2 cellular contexts compared by ENCODE assay signal in genomic region chr3:28334552-28334951, GRCh38.
TF ChIP-seq lines count a peak whose summit lies in the region.

No MANE protein-coding gene starts in this region.

TF ChIP-seq in liver, 16 proteins besides CTCF, POLR2A, EP300 and RAD21:
- TF ChIP-seq SP1 (IDR thresholded peaks at IDR 0.05) (no peak), FOXA2 (IDR thresholded peaks at IDR 0.05) (no peak), HNF4A (conservative IDR thresholded peaks at IDR 0.05) (no peak), NR2F2 (IDR thresholded peaks at IDR 0.05) (no peak), GABPA (IDR thresholded peaks at IDR 0.05 in 1 of 2, conservative IDR thresholded peaks at IDR 0.05 in 1 of 2) (no peak), RXRA (IDR thresholded peaks at IDR 0.05) (no peak), FOXA1 (IDR thresholded peaks at IDR 0.05) (no peak), MAX (IDR thresholded peaks at IDR 0.05) (no peak), ATF3 (IDR thresholded peaks at IDR 0.05) (no peak), HNF4G (IDR thresholded peaks at IDR 0.05) (no peak), YY1 (IDR thresholded peaks at IDR 0.05) (no peak), TAF1 (conservative IDR thresholded peaks at IDR 0.05) (no peak)
- TF ChIP-seq, protein P1, sequence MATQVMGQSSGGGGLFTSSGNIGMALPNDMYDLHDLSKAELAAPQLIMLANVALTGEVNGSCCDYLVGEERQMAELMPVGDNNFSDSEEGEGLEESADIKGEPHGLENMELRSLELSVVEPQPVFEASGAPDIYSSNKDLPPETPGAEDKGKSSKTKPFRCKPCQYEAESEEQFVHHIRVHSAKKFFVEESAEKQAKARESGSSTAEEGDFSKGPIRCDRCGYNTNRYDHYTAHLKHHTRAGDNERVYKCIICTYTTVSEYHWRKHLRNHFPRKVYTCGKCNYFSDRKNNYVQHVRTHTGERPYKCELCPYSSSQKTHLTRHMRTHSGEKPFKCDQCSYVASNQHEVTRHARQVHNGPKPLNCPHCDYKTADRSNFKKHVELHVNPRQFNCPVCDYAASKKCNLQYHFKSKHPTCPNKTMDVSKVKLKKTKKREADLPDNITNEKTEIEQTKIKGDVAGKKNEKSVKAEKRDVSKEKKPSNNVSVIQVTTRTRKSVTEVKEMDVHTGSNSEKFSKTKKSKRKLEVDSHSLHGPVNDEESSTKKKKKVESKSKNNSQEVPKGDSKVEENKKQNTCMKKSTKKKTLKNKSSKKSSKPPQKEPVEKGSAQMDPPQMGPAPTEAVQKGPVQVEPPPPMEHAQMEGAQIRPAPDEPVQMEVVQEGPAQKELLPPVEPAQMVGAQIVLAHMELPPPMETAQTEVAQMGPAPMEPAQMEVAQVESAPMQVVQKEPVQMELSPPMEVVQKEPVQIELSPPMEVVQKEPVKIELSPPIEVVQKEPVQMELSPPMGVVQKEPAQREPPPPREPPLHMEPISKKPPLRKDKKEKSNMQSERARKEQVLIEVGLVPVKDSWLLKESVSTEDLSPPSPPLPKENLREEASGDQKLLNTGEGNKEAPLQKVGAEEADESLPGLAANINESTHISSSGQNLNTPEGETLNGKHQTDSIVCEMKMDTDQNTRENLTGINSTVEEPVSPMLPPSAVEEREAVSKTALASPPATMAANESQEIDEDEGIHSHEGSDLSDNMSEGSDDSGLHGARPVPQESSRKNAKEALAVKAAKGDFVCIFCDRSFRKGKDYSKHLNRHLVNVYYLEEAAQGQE (IDR thresholded peaks at IDR 0.05) = no peak
- TF ChIP-seq, protein P2, sequence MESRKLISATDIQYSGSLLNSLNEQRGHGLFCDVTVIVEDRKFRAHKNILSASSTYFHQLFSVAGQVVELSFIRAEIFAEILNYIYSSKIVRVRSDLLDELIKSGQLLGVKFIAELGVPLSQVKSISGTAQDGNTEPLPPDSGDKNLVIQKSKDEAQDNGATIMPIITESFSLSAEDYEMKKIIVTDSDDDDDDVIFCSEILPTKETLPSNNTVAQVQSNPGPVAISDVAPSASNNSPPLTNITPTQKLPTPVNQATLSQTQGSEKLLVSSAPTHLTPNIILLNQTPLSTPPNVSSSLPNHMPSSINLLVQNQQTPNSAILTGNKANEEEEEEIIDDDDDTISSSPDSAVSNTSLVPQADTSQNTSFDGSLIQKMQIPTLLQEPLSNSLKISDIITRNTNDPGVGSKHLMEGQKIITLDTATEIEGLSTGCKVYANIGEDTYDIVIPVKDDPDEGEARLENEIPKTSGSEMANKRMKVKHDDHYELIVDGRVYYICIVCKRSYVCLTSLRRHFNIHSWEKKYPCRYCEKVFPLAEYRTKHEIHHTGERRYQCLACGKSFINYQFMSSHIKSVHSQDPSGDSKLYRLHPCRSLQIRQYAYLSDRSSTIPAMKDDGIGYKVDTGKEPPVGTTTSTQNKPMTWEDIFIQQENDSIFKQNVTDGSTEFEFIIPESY (IDR thresholded peaks at IDR 0.05) = no peak

TF ChIP-seq in HepG2, 621 proteins besides CTCF, POLR2A, EP300 and RAD21:
- TF ChIP-seq HNRNPH1 (optimal IDR thresholded peaks at IDR 0.05; ENCODE audit: low read depth, low read length) = no peak
- no peak for TF ChIP-seq ZSCAN25 (CRISPR knock-in tag; IDR thresholded peaks at IDR 0.05)
- no peak for TF ChIP-seq RFX3 (CRISPR knock-in tag; IDR thresholded peaks at IDR 0.05)
- no peak for TF ChIP-seq BCL3 (CRISPR knock-in tag; IDR thresholded peaks at IDR 0.05)
- no peak for TF ChIP-seq IRX3 (CRISPR knock-in tag; IDR thresholded peaks at IDR 0.05; ENCODE audit: borderline replicate concordance, low read depth)
- TF ChIP-seq, protein P3, sequence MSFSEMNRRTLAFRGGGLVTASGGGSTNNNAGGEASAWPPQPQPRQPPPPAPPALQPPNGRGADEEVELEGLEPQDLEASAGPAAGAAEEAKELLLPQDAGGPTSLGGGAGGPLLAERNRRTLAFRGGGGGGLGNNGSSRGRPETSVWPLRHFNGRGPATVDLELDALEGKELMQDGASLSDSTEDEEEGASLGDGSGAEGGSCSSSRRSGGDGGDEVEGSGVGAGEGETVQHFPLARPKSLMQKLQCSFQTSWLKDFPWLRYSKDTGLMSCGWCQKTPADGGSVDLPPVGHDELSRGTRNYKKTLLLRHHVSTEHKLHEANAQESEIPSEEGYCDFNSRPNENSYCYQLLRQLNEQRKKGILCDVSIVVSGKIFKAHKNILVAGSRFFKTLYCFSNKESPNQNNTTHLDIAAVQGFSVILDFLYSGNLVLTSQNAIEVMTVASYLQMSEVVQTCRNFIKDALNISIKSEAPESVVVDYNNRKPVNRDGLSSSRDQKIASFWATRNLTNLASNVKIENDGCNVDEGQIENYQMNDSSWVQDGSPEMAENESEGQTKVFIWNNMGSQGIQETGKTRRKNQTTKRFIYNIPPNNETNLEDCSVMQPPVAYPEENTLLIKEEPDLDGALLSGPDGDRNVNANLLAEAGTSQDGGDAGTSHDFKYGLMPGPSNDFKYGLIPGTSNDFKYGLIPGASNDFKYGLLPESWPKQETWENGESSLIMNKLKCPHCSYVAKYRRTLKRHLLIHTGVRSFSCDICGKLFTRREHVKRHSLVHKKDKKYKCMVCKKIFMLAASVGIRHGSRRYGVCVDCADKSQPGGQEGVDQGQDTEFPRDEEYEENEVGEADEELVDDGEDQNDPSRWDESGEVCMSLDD (CRISPR knock-in tag; IDR thresholded peaks at IDR 0.05; ENCODE audit: borderline replicate concordance) = no peak
- TF ChIP-seq SP2 (CRISPR knock-in tag; IDR thresholded peaks at IDR 0.05) = no peak
- TF ChIP-seq ZNF562 (CRISPR knock-in tag; IDR thresholded peaks at IDR 0.05; ENCODE audit: borderline replicate concordance) = no peak
- TF ChIP-seq ZNF30 (CRISPR knock-in tag; IDR thresholded peaks at IDR 0.05) = no peak
- no peak for TF ChIP-seq ZNF749 (CRISPR knock-in tag; IDR thresholded peaks at IDR 0.05; ENCODE audit: borderline replicate concordance)
- no peak for TF ChIP-seq RFX5 (IDR thresholded peaks at IDR 0.05; ENCODE audit: low read depth, low read length)
- TF ChIP-seq ZNF224 (CRISPR knock-in tag; IDR thresholded peaks at IDR 0.05) = no peak
- no peak for TF ChIP-seq ZNF644 (CRISPR knock-in tag; IDR thresholded peaks at IDR 0.05; ENCODE audit: low read depth)
- TF ChIP-seq PHF8 (CRISPR knock-in tag; IDR thresholded peaks at IDR 0.05) = no peak
- no peak for TF ChIP-seq MLX (CRISPR knock-in tag; IDR thresholded peaks at IDR 0.05)
TF ChIP-seq in HepG2: peak in this region for 0.
